ENCODE assay signal across 1 cellular context in genomic region chr12:111407371-111408115, GRCh38.
TF ChIP-seq lines count a peak whose summit lies in the region.

No MANE protein-coding gene starts in this region.

TF ChIP-seq in IMR-90, 13 proteins besides CTCF, POLR2A, EP300 and RAD21 (continued from another document):
- TF ChIP-seq ELK1 (IDR thresholded peaks at IDR 0.05; ENCODE audit: borderline replicate concordance, low read depth, low read length) (no peak), CHD1 (IDR thresholded peaks at IDR 0.05; ENCODE audit: low read depth, low read length) (no peak), SMC3 (IDR thresholded peaks at IDR 0.05; ENCODE audit: low read depth, low read length) (no peak), MXI1 (IDR thresholded peaks at IDR 0.05; ENCODE audit: borderline replicate concordance, low read depth, low read length) (no peak), MAFK (IDR thresholded peaks at IDR 0.05; ENCODE audit: low read depth, low read length) (no peak)
